16 cellular contexts compared by ENCODE assay signal in the genomic region with DNA sequence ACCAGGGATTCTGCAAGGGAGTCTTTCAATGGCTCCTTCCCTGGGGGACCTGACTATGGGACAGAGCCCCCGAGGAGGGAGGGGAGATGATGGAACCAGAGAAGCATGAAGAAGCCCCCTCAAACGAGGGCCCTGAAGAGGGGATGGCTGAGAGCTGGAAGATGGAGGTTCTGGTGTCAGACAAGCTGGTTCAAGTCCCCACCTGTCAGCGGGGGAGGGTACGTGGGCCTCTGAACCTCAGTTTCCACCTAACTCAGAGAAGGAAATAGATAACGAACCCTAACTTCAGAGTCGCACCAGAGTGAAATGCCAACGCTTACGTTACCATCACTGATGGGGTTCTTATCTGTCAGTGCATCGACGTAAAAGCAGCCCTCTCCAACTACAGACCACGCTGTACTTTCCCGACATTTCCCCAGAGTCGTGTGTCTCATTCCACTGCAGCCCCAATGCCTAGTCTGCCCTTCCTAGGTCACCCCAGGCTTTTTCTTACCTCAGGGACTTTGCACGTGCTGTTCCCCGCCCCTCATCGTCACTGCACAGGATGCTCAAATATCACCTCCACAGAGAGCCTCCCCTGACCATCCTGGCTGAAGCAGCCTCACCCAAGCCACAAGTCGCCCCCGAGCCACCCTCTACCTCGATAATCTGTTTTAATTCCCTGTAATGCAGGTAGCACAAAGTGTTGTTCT.
DNase-seq lines count a peak whose midpoint lies in the region; ATAC-seq and TF ChIP-seq lines count a peak whose summit lies in the region.
"Had no signal": no experiment of that assay in that cellular context is flagged by ENCODE, and none has a peak within 500 bp of the region (broad histone marks: within the 10 kb centered on the region; RNA-seq: fewer than 3 reads in every experiment).

No MANE protein-coding gene starts in this region.

- H3K4me3 ChIP-seq in neural progenitor cell (no peak overlapping the region), SJCRH30 (no peak overlapping the region)
- H3K4me3 ChIP-seq: colonic mucosa, sigmoid colon, thoracic aorta had no signal

- H3K27ac Mint-ChIP-seq in T-helper 1 cell treated with Interleukin-12 subunit alpha and Interleukin-12 subunit beta and Interleukin-4 antibody, amounts not matched to agents 30 μg/mL and 1 μg/mL, for 36 hours, result peak overlapping the region; percentile 87
- H3K27ac Mint-ChIP-seq in activated naive CD8-positive, alpha-beta T cell treated with anti-CD3 and anti-CD28 coated beads, Interleukin-2, amount 50 U/mL, for 24 hours, result peak overlapping the region; percentile 99
- peak overlapping the region; percentile 63 for H3K27ac Mint-ChIP-seq in neural progenitor cell

- H3K9ac ChIP-seq in neural progenitor cell, result no peak overlapping the region

- peak; percentile 3 to 9 for ATAC-seq in activated CD4-positive, CD25-positive, alpha-beta regulatory T cell treated with anti-CD3 and anti-CD28 coated beads, Interleukin-2, amount 50 U/mL, for 24 hours
- peak; percentile 52 for ATAC-seq in activated naive CD8-positive, alpha-beta T cell treated with anti-CD3 and anti-CD28 coated beads, Interleukin-2, amount 50 U/mL, for 24 hours
- no peak for ATAC-seq in HG03571 (IDR thresholded peaks at IDR 0.05; ENCODE audit: unreplicated experiment)

- peaks cover 54% of the 10 kb centered on the region for H3K4me1 Mint-ChIP-seq in T-helper 1 cell treated with Interleukin-12 subunit alpha and Interleukin-12 subunit beta and Interleukin-4 antibody, amounts not matched to agents 30 μg/mL and 1 μg/mL, for 36 hours (ENCODE audit: low read depth)
- peaks cover 91% of the 10 kb centered on the region for H3K4me1 Mint-ChIP-seq in activated naive CD8-positive, alpha-beta T cell treated with anti-CD3 and anti-CD28 coated beads, Interleukin-2, amount 50 U/mL, for 24 hours
- H3K4me1 Mint-ChIP-seq in neural progenitor cell, result peaks cover 56% of the 10 kb centered on the region

- H3K9me3 Mint-ChIP-seq in T-helper 1 cell treated with Interleukin-12 subunit alpha and Interleukin-12 subunit beta and Interleukin-4 antibody, amounts not matched to agents 30 μg/mL and 1 μg/mL, for 36 hours, result no peaks in the 10 kb centered on the region
- no peaks in the 10 kb centered on the region for H3K9me3 Mint-ChIP-seq in activated naive CD8-positive, alpha-beta T cell treated with anti-CD3 and anti-CD28 coated beads, Interleukin-2, amount 50 U/mL, for 24 hours
- peaks cover 28% of the 10 kb centered on the region for H3K9me3 Mint-ChIP-seq in neural progenitor cell

- H2AFZ ChIP-seq in neural progenitor cell (replicated peaks), result no peak overlapping the region

- H3K27me3 ChIP-seq in neural progenitor cell (no peaks in the 10 kb centered on the region), SJCRH30 (no peaks in the 10 kb centered on the region)
- H3K27me3 ChIP-seq: colonic mucosa had no signal

- H4K20me1 ChIP-seq in neural progenitor cell (ENCODE audit: low read depth), result peaks cover 4% of the 10 kb centered on the region

- H3K36me3 ChIP-seq in neural progenitor cell, result no peaks in the 10 kb centered on the region
- H3K36me3 ChIP-seq in SJCRH30, result no peaks in the 10 kb centered on the region
- H3K36me3 ChIP-seq: colonic mucosa, sigmoid colon, thoracic aorta, WERI-Rb-1 had no signal

- H3K4me1 ChIP-seq in neural progenitor cell (peaks cover 16% of the 10 kb centered on the region), SJCRH30 (peaks cover 5% of the 10 kb centered on the region; the same call in 1 of the 2 replicates)
- H3K4me1 ChIP-seq: colonic mucosa, sigmoid colon had no signal

- H3F3A ChIP-seq in neural progenitor cell (ENCODE audit: low read depth), result peaks cover 8% of the 10 kb centered on the region

- H3K9me3 ChIP-seq in neural progenitor cell (ENCODE audit: low read depth), result no peaks in the 10 kb centered on the region
- 0 out of 2 replicates have a peak, but pooled peaks cover 8% of the 10 kb centered on the region for H3K9me3 ChIP-seq in SJCRH30 (replicated peaks)
- H3K9me3 ChIP-seq: colonic mucosa, thoracic aorta had no signal

- H3K4me3 Mint-ChIP-seq in T-helper 1 cell treated with Interleukin-12 subunit alpha and Interleukin-12 subunit beta and Interleukin-4 antibody, amounts not matched to agents 30 μg/mL and 1 μg/mL, for 36 hours, result peak overlapping the region; percentile 7
- peak overlapping the region; percentile 48 for H3K4me3 Mint-ChIP-seq in activated naive CD8-positive, alpha-beta T cell treated with anti-CD3 and anti-CD28 coated beads, Interleukin-2, amount 50 U/mL, for 24 hours
- H3K4me3 Mint-ChIP-seq in neural progenitor cell, result peak overlapping the region; percentile 65

- no peaks in the 10 kb centered on the region for H3K79me2 ChIP-seq in neural progenitor cell (ENCODE audit: low read depth)

- no peaks in the 10 kb centered on the region for H3K27me3 Mint-ChIP-seq in T-helper 1 cell treated with Interleukin-12 subunit alpha and Interleukin-12 subunit beta and Interleukin-4 antibody, amounts not matched to agents 30 μg/mL and 1 μg/mL, for 36 hours (ENCODE audit: low read depth)
- H3K27me3 Mint-ChIP-seq in activated naive CD8-positive, alpha-beta T cell treated with anti-CD3 and anti-CD28 coated beads, Interleukin-2, amount 50 U/mL, for 24 hours, result peaks cover 5% of the 10 kb centered on the region
- peaks cover 6% of the 10 kb centered on the region for H3K27me3 Mint-ChIP-seq in neural progenitor cell (ENCODE audit: insufficient read depth, low read depth)

- DNase-seq in activated CD4-positive, CD25-positive, alpha-beta regulatory T cell treated with anti-CD3 and anti-CD28 coated beads, Interleukin-2, amount 50 U/mL, for 72 hours, result no peak
- DNase-seq in activated naive CD8-positive, alpha-beta T cell treated with anti-CD3 and anti-CD28 coated beads, Interleukin-2, amount 50 U/mL, for 24 hours, result peak; percentile 71
- DNase-seq in neural progenitor cell (ENCODE audit: low spot score) (no peak), SJCRH30 (no peak), NCI-H1417 treated with DMSO at 0.1 percent for 48 hours (lab: John Stamatoyannopoulos, UW) (no peak)
- DNase-seq: 8988T, Calu3, colonic mucosa, hippocampal formation, MM.1S, sigmoid colon, WERI-Rb-1 had no signal

- TF ChIP-seq CTCF in neural progenitor cell (IDR thresholded peaks at IDR 0.05), result no peak

- H3K27ac ChIP-seq in neural progenitor cell (no peak overlapping the region), SJCRH30 (no peak overlapping the region)
- H3K27ac ChIP-seq: colonic mucosa, sigmoid colon, thoracic aorta, WERI-Rb-1 had no signal

- peaks cover 26% of the 10 kb centered on the region for H3K36me3 Mint-ChIP-seq in T-helper 1 cell treated with Interleukin-12 subunit alpha and Interleukin-12 subunit beta and Interleukin-4 antibody, amounts not matched to agents 30 μg/mL and 1 μg/mL, for 36 hours (ENCODE audit: low read depth)
- H3K36me3 Mint-ChIP-seq in activated naive CD8-positive, alpha-beta T cell treated with anti-CD3 and anti-CD28 coated beads, Interleukin-2, amount 50 U/mL, for 24 hours (ENCODE audit: low read depth), result peaks cover 25% of the 10 kb centered on the region
- peaks cover 23% of the 10 kb centered on the region for H3K36me3 Mint-ChIP-seq in neural progenitor cell

- no peak overlapping the region for H3K4me2 ChIP-seq in neural progenitor cell

Comparison
In these comparisons a context has a peak if more than half of its experiments do, and no peak if none do; other contexts are left out.
1. H3K4me3 Mint-ChIP-seq: peak in every context shown above with its lines; median percentile 65 in neural progenitor cell; 48 in activated naive CD8-positive, alpha-beta T cell treated with anti-CD3 and anti-CD28 coated beads, Interleukin-2, amount 50 U/mL, for 24 hours; 7 in T-helper 1 cell treated with Interleukin-12 subunit alpha and Interleukin-12 subunit beta and Interleukin-4 antibody, amounts not matched to agents 30 μg/mL and 1 μg/mL, for 36 hours.